In the genomic region with DNA sequence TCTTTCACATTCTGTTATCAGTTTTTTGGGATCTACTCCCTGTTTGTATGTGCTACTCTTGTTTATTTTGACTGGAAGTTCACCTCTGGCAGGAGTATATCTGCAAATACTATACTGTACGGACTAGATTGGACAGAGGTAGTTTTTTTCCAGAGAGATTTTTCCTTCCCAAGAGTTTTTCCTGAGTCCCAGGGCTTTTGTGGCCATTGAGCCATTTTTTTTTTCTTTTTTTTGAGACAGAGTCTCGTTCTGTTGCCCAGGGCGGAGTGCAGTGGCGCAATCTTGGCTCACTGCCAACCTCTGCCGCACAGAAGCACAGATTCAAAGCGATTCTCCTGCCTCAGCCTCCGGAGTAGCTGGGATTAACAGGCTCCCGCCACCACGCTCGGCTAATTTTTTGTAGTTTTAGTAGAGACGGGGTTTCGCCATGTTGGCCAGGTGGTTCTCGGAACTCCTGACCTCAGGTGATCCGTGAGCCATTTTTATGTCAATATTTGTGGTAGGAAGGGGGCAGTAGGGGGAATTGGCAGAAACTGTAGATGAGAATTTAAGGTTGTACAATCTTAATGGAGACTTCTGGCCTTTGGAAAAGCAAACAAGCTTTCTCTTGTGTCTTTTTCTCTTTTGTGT, we compare ENCODE assay signal across 15 cellular contexts. TPM values are rescaled to one million over a fixed set of nuclear protein-coding genes. Genes with fewer than 3 reads are reported as not detected.
A peak's percentile ranks its signal among the peaks of the same experiment; 100 is the strongest.
DNase-seq lines count a peak whose midpoint lies in the region; ATAC-seq and TF ChIP-seq lines count a peak whose summit lies in the region.
"Had no signal": no experiment of that assay in that cellular context is flagged by ENCODE, and none has a peak within 500 bp of the region (broad histone marks: within the 10 kb centered on the region; RNA-seq: fewer than 3 reads in every experiment).

No MANE protein-coding gene starts in this region.

- H3K4me1 ChIP-seq in adrenal gland (replicated peaks in 1 of 2) (peaks cover 11 to 14% of the 10 kb centered on the region in 2 donors), right lobe of liver (peaks cover 0 to 35% (median 11%) of the 10 kb centered on the region in 4 donors), ascending aorta (peaks cover 0 to 18% of the 10 kb centered on the region in 2 donors)

- DNase-seq in Caki2 (ENCODE audit: low read depth) (peak; percentile 89), NCI-H146 treated with DMSO at 0.1 percent for 48 hours (lab: John Stamatoyannopoulos, UW; ENCODE audit: unreplicated experiment) (peak; percentile 33), adrenal gland (peak in 4 of 7 donors; percentile 21 to 51 (median 38)), right lobe of liver (peak; percentile 59 to 82 (median 80)), GM19240 (ENCODE audit: insufficient read length, low spot score) (no peak), ascending aorta (ENCODE audit: low spot score in 2 of 2) (no peak)
- DNase-seq in activated naive CD8-positive, alpha-beta T cell treated with anti-CD3 and anti-CD28 coated beads, Interleukin-2, amount 50 U/mL, for 24 hours = no peak
- DNase-seq: activated naive CD4-positive, alpha-beta T cell; CD4-positive, CD25-positive, alpha-beta regulatory T cell; HCEC 1CT; RPMI8226 had no signal

- H3K36me3 ChIP-seq in adrenal gland (replicated peaks in 1 of 2) (no peaks in the 10 kb centered on the region), right lobe of liver (no peaks in the 10 kb centered on the region), ascending aorta (no peaks in the 10 kb centered on the region)
- H3K36me3 ChIP-seq: gastroesophageal sphincter had no signal

- H3K9me3 ChIP-seq in adrenal gland (replicated peaks in 1 of 3) = peaks cover 0 to 4% (median 0%) of the 10 kb centered on the region in 3 donors
- H3K9me3 ChIP-seq in right lobe of liver = no peaks in the 10 kb centered on the region
- H3K9me3 ChIP-seq in ascending aorta = peaks cover 0 to 6% of the 10 kb centered on the region in 2 donors
- H3K9me3 ChIP-seq: gastroesophageal sphincter had no signal

- H3K4me3 ChIP-seq in adrenal gland = no peak overlapping the region
- peak overlapping the region in 2 of 3 donors; percentile 27 to 45 for H3K4me3 ChIP-seq in right lobe of liver
- no peak overlapping the region for H3K4me3 ChIP-seq in ascending aorta
- H3K4me3 ChIP-seq: gastroesophageal sphincter, lung had no signal

- H3K4me3 Mint-ChIP-seq in activated naive CD8-positive, alpha-beta T cell treated with anti-CD3 and anti-CD28 coated beads, Interleukin-2, amount 50 U/mL, for 24 hours = no peak overlapping the region
- H3K4me3 Mint-ChIP-seq: dendritic cell treated with granulocyte-macrophage colony-stimulating factor and Interleukin-4, amounts not matched to agents 40 ng/mL and 50 ng/mL, for 4 days had no signal

- H3K9me3 Mint-ChIP-seq in activated naive CD8-positive, alpha-beta T cell treated with anti-CD3 and anti-CD28 coated beads, Interleukin-2, amount 50 U/mL, for 24 hours = peaks cover 15% of the 10 kb centered on the region
- H3K9me3 Mint-ChIP-seq: dendritic cell treated with granulocyte-macrophage colony-stimulating factor and Interleukin-4, amounts not matched to agents 40 ng/mL and 50 ng/mL, for 4 days had no signal

- peaks cover 25% of the 10 kb centered on the region for H3K36me3 Mint-ChIP-seq in activated naive CD8-positive, alpha-beta T cell treated with anti-CD3 and anti-CD28 coated beads, Interleukin-2, amount 50 U/mL, for 24 hours (ENCODE audit: low read depth)

- H3K27ac ChIP-seq in adrenal gland (no peak overlapping the region), right lobe of liver (peak overlapping the region; percentile 64 to 76 (median 67)), ascending aorta (no peak overlapping the region)
- H3K27ac ChIP-seq: gastroesophageal sphincter had no signal

- no peak overlapping the region for H3K27ac Mint-ChIP-seq in activated naive CD8-positive, alpha-beta T cell treated with anti-CD3 and anti-CD28 coated beads, Interleukin-2, amount 50 U/mL, for 24 hours

- H3K4me1 Mint-ChIP-seq in activated naive CD8-positive, alpha-beta T cell treated with anti-CD3 and anti-CD28 coated beads, Interleukin-2, amount 50 U/mL, for 24 hours = peaks cover 20% of the 10 kb centered on the region

- H3K27me3 ChIP-seq in adrenal gland (no peaks in the 10 kb centered on the region), right lobe of liver (no peaks in the 10 kb centered on the region), ascending aorta (no peaks in the 10 kb centered on the region)
- H3K27me3 ChIP-seq: gastroesophageal sphincter had no signal

- WGBS in adrenal gland, 4 donors = 82 to 94% (median 89%) methylated on average over 14 of the region's 14 CpGs
- 37% methylated on average over 14 of the region's 14 CpGs for WGBS in right lobe of liver (ENCODE audit: insufficient coverage, low coverage, low lambda C conversion rate, missing lambda C conversion rate)

- no peak for TF ChIP-seq POLR2A in adrenal gland (IDR thresholded peaks at IDR 0.05)
- TF ChIP-seq POLR2A in right lobe of liver (IDR thresholded peaks at IDR 0.05) = no peak

- intact Hi-C loops in adrenal gland (cut with DNase I) = no loop called here
- intact Hi-C loops in right lobe of liver (cut with DNase I) = no loop called here
- intact Hi-C loops in ascending aorta (cut with DNase I) = no loop called here

- in situ Hi-C loops in Caki2 (cut with HindIII; ENCODE audit: low pct_unique_long_range_greater_than_20kb, low sequenced_read_pairs) = no loop called here

- peak; percentile 88 to 96 (median 90) for ATAC-seq in right lobe of liver
- ATAC-seq in HG03175 (IDR thresholded peaks at IDR 0.05; ENCODE audit: unreplicated experiment) = no peak
- ATAC-seq in activated naive CD8-positive, alpha-beta T cell treated with anti-CD3 and anti-CD28 coated beads, Interleukin-2, amount 50 U/mL, for 24 hours = no peak
- ATAC-seq: gastroesophageal sphincter had no signal

- TF ChIP-seq CTCF in adrenal gland (IDR thresholded peaks at IDR 0.05) (no peak), right lobe of liver (IDR thresholded peaks at IDR 0.05) (no peak), ascending aorta (IDR thresholded peaks at IDR 0.05) (no peak)

- H3K27me3 Mint-ChIP-seq in activated naive CD8-positive, alpha-beta T cell treated with anti-CD3 and anti-CD28 coated beads, Interleukin-2, amount 50 U/mL, for 24 hours = no peaks in the 10 kb centered on the region
- H3K27me3 Mint-ChIP-seq: CD4-positive, CD25-positive, alpha-beta regulatory T cell; dendritic cell treated with granulocyte-macrophage colony-stimulating factor and Interleukin-4, amounts not matched to agents 40 ng/mL and 50 ng/mL, for 4 days had no signal

RNA-seq across cellular contexts. Expression of gene KTN1, which starts 19.4 kb away (rescaled TPM):
- total RNA-seq in Caki2 (2014; rRNA removed; shearing (Covaris generic); ENCODE audit: low replicate concordance) = 197 and 217 TPM in 2 replicates
- 100 to 1,000 TPM in 7 of 8 donors, 10 to 100 TPM in 1; 98.0 to 198 (median 154) TPM for total RNA-seq in adrenal gland
- polyA plus RNA-seq in adrenal gland = 100 to 1,000 TPM in 1 of 3 donors, 10 to 100 TPM in 2; 60.4 to 195 (median 73.8) TPM
- total RNA-seq in right lobe of liver = 10 to 100 TPM; 55.8 to 90.8 (median 64.1) TPM
- 36.3 TPM for total RNA-seq in ascending aorta

Comparison
In these comparisons a context has a peak if more than half of its experiments do, and no peak if none do; other contexts are left out.
1. DNase-seq: peak in Caki2 (single experiment), NCI-H146 treated with DMSO at 0.1 percent for 48 hours (single experiment), adrenal gland (4 of 7) and right lobe of liver (3 of 3); none in GM19240 (single experiment), activated naive CD8-positive, alpha-beta T cell treated with anti-CD3 and anti-CD28 coated beads, Interleukin-2, amount 50 U/mL, for 24 hours (single experiment) and ascending aorta (0 of 2).
2. H3K27ac ChIP-seq: peak in right lobe of liver (3 of 3); none in adrenal gland (0 of 5) and ascending aorta (0 of 2).
3. H3K4me3 ChIP-seq: peak in right lobe of liver (2 of 3); none in adrenal gland (0 of 4) and ascending aorta (0 of 2).
4. ATAC-seq: peak in right lobe of liver (4 of 4); none in HG03175 (single experiment) and activated naive CD8-positive, alpha-beta T cell treated with anti-CD3 and anti-CD28 coated beads, Interleukin-2, amount 50 U/mL, for 24 hours (single experiment).